In the genomic region with DNA sequence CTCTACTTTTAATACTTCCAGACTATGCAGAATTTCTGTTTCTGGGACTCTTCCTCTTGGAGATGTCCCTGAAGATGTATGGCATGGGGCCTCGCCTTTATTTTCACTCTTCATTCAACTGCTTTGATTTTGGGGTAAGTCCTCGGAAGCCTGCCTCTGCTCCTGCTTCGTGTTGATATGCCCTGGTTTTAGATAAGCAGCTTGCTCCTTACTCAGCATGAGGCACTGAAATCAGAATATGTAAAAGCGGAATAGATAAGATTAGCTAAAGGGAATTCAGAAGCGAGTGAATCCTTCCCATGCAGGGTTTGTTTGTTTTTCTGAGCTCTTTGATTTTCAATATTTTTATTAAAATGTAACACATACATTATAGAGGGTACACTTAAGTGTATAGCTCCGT, we compare ENCODE assay signal across 1 cellular context.
A peak's percentile ranks its signal among the peaks of the same experiment; 100 is the strongest.
TF ChIP-seq lines count a peak whose summit lies in the region.

No MANE protein-coding gene starts in this region.

TF ChIP-seq in K562, 482 proteins besides CTCF, POLR2A, EP300 and RAD21 (continued from another document and continues in another):
- TF ChIP-seq, protein P1, sequence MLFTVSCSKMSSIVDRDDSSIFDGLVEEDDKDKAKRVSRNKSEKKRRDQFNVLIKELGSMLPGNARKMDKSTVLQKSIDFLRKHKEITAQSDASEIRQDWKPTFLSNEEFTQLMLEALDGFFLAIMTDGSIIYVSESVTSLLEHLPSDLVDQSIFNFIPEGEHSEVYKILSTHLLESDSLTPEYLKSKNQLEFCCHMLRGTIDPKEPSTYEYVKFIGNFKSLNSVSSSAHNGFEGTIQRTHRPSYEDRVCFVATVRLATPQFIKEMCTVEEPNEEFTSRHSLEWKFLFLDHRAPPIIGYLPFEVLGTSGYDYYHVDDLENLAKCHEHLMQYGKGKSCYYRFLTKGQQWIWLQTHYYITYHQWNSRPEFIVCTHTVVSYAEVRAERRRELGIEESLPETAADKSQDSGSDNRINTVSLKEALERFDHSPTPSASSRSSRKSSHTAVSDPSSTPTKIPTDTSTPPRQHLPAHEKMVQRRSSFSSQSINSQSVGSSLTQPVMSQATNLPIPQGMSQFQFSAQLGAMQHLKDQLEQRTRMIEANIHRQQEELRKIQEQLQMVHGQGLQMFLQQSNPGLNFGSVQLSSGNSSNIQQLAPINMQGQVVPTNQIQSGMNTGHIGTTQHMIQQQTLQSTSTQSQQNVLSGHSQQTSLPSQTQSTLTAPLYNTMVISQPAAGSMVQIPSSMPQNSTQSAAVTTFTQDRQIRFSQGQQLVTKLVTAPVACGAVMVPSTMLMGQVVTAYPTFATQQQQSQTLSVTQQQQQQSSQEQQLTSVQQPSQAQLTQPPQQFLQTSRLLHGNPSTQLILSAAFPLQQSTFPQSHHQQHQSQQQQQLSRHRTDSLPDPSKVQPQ (CRISPR knock-in tag; IDR thresholded peaks at IDR 0.05; ENCODE audit: borderline replicate concordance) = no peak
- TF ChIP-seq, protein P2, sequence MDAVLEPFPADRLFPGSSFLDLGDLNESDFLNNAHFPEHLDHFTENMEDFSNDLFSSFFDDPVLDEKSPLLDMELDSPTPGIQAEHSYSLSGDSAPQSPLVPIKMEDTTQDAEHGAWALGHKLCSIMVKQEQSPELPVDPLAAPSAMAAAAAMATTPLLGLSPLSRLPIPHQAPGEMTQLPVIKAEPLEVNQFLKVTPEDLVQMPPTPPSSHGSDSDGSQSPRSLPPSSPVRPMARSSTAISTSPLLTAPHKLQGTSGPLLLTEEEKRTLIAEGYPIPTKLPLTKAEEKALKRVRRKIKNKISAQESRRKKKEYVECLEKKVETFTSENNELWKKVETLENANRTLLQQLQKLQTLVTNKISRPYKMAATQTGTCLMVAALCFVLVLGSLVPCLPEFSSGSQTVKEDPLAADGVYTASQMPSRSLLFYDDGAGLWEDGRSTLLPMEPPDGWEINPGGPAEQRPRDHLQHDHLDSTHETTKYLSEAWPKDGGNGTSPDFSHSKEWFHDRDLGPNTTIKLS (IDR thresholded peaks at IDR 0.05; ENCODE audit: borderline replicate concordance, low read depth) = no peak
- no peak for TF ChIP-seq CREB1 (IDR thresholded peaks at IDR 0.05)
- no peak for TF ChIP-seq CREB1 (CRISPR knock-in tag; IDR thresholded peaks at IDR 0.05)
- TF ChIP-seq SIN3A (IDR thresholded peaks at IDR 0.05; ENCODE audit: borderline replicate concordance in 2 of 2, control insufficient read depth in 1 of 2, low read depth in 2 of 2, low read length in 2 of 2) = no peak
- TF ChIP-seq CBX3 (IDR thresholded peaks at IDR 0.05; ENCODE audit: borderline replicate concordance in 1 of 2, low read length in 2 of 2) = no peak
- TF ChIP-seq, protein P3, sequence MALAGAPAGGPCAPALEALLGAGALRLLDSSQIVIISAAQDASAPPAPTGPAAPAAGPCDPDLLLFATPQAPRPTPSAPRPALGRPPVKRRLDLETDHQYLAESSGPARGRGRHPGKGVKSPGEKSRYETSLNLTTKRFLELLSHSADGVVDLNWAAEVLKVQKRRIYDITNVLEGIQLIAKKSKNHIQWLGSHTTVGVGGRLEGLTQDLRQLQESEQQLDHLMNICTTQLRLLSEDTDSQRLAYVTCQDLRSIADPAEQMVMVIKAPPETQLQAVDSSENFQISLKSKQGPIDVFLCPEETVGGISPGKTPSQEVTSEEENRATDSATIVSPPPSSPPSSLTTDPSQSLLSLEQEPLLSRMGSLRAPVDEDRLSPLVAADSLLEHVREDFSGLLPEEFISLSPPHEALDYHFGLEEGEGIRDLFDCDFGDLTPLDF (CRISPR knock-in tag; IDR thresholded peaks at IDR 0.05) = no peak
- TF ChIP-seq ZNF143 (CRISPR knock-in tag; IDR thresholded peaks at IDR 0.05) = no peak
- TF ChIP-seq, protein P4, sequence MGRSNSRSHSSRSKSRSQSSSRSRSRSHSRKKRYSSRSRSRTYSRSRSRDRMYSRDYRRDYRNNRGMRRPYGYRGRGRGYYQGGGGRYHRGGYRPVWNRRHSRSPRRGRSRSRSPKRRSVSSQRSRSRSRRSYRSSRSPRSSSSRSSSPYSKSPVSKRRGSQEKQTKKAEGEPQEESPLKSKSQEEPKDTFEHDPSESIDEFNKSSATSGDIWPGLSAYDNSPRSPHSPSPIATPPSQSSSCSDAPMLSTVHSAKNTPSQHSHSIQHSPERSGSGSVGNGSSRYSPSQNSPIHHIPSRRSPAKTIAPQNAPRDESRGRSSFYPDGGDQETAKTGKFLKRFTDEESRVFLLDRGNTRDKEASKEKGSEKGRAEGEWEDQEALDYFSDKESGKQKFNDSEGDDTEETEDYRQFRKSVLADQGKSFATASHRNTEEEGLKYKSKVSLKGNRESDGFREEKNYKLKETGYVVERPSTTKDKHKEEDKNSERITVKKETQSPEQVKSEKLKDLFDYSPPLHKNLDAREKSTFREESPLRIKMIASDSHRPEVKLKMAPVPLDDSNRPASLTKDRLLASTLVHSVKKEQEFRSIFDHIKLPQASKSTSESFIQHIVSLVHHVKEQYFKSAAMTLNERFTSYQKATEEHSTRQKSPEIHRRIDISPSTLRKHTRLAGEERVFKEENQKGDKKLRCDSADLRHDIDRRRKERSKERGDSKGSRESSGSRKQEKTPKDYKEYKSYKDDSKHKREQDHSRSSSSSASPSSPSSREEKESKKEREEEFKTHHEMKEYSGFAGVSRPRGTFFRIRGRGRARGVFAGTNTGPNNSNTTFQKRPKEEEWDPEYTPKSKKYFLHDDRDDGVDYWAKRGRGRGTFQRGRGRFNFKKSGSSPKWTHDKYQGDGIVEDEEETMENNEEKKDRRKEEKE (IDR thresholded peaks at IDR 0.05; ENCODE audit: borderline replicate concordance in 1 of 2, control insufficient read depth in 1 of 2, low read depth in 2 of 2, low read length in 1 of 2) = no peak
- no peak for TF ChIP-seq ZNF253 (CRISPR knock-in tag; conservative IDR thresholded peaks at IDR 0.05)
- TF ChIP-seq, protein P5, sequence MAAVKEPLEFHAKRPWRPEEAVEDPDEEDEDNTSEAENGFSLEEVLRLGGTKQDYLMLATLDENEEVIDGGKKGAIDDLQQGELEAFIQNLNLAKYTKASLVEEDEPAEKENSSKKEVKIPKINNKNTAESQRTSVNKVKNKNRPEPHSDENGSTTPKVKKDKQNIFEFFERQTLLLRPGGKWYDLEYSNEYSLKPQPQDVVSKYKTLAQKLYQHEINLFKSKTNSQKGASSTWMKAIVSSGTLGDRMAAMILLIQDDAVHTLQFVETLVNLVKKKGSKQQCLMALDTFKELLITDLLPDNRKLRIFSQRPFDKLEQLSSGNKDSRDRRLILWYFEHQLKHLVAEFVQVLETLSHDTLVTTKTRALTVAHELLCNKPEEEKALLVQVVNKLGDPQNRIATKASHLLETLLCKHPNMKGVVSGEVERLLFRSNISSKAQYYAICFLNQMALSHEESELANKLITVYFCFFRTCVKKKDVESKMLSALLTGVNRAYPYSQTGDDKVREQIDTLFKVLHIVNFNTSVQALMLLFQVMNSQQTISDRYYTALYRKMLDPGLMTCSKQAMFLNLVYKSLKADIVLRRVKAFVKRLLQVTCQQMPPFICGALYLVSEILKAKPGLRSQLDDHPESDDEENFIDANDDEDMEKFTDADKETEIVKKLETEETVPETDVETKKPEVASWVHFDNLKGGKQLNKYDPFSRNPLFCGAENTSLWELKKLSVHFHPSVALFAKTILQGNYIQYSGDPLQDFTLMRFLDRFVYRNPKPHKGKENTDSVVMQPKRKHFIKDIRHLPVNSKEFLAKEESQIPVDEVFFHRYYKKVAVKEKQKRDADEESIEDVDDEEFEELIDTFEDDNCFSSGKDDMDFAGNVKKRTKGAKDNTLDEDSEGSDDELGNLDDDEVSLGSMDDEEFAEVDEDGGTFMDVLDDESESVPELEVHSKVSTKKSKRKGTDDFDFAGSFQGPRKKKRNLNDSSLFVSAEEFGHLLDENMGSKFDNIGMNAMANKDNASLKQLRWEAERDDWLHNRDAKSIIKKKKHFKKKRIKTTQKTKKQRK (IDR thresholded peaks at IDR 0.05; ENCODE audit: borderline replicate concordance, low read depth, low read length) = no peak
- no peak for TF ChIP-seq HNRNPL (IDR thresholded peaks at IDR 0.05; ENCODE audit: low read depth, low read length)
- TF ChIP-seq, protein P6, sequence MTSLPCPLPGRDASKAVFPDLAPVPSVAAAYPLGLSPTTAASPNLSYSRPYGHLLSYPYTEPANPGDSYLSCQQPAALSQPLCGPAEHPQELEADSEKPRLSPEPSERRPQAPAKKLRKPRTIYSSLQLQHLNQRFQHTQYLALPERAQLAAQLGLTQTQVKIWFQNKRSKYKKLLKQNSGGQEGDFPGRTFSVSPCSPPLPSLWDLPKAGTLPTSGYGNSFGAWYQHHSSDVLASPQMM (CRISPR knock-in tag; IDR thresholded peaks at IDR 0.05) = no peak
- TF ChIP-seq MEF2D (tag; conservative IDR thresholded peaks at IDR 0.05; ENCODE audit: low read depth) = no peak
- no peak for TF ChIP-seq FOXK2 (conservative IDR thresholded peaks at IDR 0.05 in 1 of 2, IDR thresholded peaks at IDR 0.05 in 1 of 2; ENCODE audit: low read depth in 2 of 2)
- TF ChIP-seq ZNF695 (CRISPR knock-in tag; IDR thresholded peaks at IDR 0.05) = no peak
- peak; percentile 49 for TF ChIP-seq NFE2 (IDR thresholded peaks at IDR 0.05; ENCODE audit: low read depth)
- no peak for TF ChIP-seq RAD51 (IDR thresholded peaks at IDR 0.05; ENCODE audit: borderline replicate concordance, low read depth)
- no peak for TF ChIP-seq MXI1 (IDR thresholded peaks at IDR 0.05; ENCODE audit: low read depth, low read length)
- TF ChIP-seq ARID1B (IDR thresholded peaks at IDR 0.05) = peak; percentile 85
- no peak for TF ChIP-seq NEUROD1 (IDR thresholded peaks at IDR 0.05; ENCODE audit: borderline replicate concordance, low read depth, low read length, partially characterized antibody)
- no peak for TF ChIP-seq FOXP1 (CRISPR knock-in tag; IDR thresholded peaks at IDR 0.05)
- peak; percentile 92 for TF ChIP-seq TAL1 (IDR thresholded peaks at IDR 0.05)
- no peak for TF ChIP-seq ZNF3 (CRISPR knock-in tag; IDR thresholded peaks at IDR 0.05)
- no peak for TF ChIP-seq ZNF217 (CRISPR knock-in tag; IDR thresholded peaks at IDR 0.05)
- TF ChIP-seq MTF1 (CRISPR knock-in tag; IDR thresholded peaks at IDR 0.05; ENCODE audit: borderline replicate concordance) = no peak
- no peak for TF ChIP-seq ZNF239 (CRISPR knock-in tag; IDR thresholded peaks at IDR 0.05)
- TF ChIP-seq RFX1 (IDR thresholded peaks at IDR 0.05) = no peak
- TF ChIP-seq CHD2 (IDR thresholded peaks at IDR 0.05; ENCODE audit: low read depth, low read length) = no peak
- TF ChIP-seq TOE1 (IDR thresholded peaks at IDR 0.05; ENCODE audit: borderline replicate concordance) = no peak
- TF ChIP-seq TOE1 (CRISPR knock-in tag; IDR thresholded peaks at IDR 0.05; ENCODE audit: borderline replicate concordance, low read depth) = no peak
- TF ChIP-seq FOXM1 (IDR thresholded peaks at IDR 0.05; ENCODE audit: low read depth) = peak; percentile 42; the same call in 1 of the 2 replicates
- no peak for TF ChIP-seq FOXM1 (CRISPR knock-in tag; IDR thresholded peaks at IDR 0.05; ENCODE audit: low read depth)
- no peak for TF ChIP-seq NBN (IDR thresholded peaks at IDR 0.05; ENCODE audit: low read depth)
- TF ChIP-seq, protein P7, sequence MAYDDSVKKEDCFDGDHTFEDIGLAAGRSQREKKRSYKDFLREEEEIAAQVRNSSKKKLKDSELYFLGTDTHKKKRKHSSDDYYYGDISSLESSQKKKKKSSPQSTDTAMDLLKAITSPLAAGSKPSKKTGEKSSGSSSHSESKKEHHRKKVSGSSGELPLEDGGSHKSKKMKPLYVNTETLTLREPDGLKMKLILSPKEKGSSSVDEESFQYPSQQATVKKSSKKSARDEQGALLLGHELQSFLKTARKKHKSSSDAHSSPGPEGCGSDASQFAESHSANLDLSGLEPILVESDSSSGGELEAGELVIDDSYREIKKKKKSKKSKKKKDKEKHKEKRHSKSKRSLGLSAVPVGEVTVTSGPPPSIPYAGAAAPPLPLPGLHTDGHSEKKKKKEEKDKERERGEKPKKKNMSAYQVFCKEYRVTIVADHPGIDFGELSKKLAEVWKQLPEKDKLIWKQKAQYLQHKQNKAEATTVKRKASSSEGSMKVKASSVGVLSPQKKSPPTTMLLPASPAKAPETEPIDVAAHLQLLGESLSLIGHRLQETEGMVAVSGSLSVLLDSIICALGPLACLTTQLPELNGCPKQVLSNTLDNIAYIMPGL (CRISPR knock-in tag; IDR thresholded peaks at IDR 0.05) = no peak
- TF ChIP-seq, protein P8, sequence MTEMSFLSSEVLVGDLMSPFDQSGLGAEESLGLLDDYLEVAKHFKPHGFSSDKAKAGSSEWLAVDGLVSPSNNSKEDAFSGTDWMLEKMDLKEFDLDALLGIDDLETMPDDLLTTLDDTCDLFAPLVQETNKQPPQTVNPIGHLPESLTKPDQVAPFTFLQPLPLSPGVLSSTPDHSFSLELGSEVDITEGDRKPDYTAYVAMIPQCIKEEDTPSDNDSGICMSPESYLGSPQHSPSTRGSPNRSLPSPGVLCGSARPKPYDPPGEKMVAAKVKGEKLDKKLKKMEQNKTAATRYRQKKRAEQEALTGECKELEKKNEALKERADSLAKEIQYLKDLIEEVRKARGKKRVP (CRISPR knock-in tag; IDR thresholded peaks at IDR 0.05) = no peak
- TF ChIP-seq SAP30 (IDR thresholded peaks at IDR 0.05; ENCODE audit: borderline replicate concordance, insufficient read depth, low read depth, low read length, poor library complexity, severe bottlenecking) = no peak
- TF ChIP-seq TAF15 (IDR thresholded peaks at IDR 0.05; ENCODE audit: low read depth, low read length) = no peak
- TF ChIP-seq, protein P9, sequence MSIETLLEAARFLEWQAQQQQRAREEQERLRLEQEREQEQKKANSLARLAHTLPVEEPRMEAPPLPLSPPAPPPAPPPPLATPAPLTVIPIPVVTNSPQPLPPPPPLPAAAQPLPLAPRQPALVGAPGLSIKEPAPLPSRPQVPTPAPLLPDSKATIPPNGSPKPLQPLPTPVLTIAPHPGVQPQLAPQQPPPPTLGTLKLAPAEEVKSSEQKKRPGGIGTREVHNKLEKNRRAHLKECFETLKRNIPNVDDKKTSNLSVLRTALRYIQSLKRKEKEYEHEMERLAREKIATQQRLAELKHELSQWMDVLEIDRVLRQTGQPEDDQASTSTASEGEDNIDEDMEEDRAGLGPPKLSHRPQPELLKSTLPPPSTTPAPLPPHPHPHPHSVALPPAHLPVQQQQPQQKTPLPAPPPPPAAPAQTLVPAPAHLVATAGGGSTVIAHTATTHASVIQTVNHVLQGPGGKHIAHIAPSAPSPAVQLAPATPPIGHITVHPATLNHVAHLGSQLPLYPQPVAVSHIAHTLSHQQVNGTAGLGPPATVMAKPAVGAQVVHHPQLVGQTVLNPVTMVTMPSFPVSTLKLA (conservative IDR thresholded peaks at IDR 0.05) = peak in 1 of 2 experiments; percentile 50; a peak in 1 of 4 replicates
- TF ChIP-seq SMAD4 (CRISPR knock-in tag; conservative IDR thresholded peaks at IDR 0.05) = no peak
